ENCODE assay signal across 14 cellular contexts in genomic region chr2:233408366-233409285, GRCh38. TPM values are rescaled to one million over a fixed set of nuclear protein-coding genes. Genes with fewer than 3 reads are reported as not detected.
DNase-seq lines count a peak whose midpoint lies in the region; ATAC-seq and TF ChIP-seq lines count a peak whose summit lies in the region.
"Had no signal": no experiment of that assay in that cellular context is flagged by ENCODE, and none has a peak within 500 bp of the region (broad histone marks: within the 10 kb centered on the region; RNA-seq: fewer than 3 reads in every experiment).

No MANE protein-coding gene starts in this region.

- no peak for TF ChIP-seq CTCF in esophagus muscularis mucosa (IDR thresholded peaks at IDR 0.05)
- no peak for TF ChIP-seq CTCF in foreskin fibroblast (IDR thresholded peaks at IDR 0.05; ENCODE audit: low read depth, low read length)

- peak overlapping the region; percentile 25 to 34 for H3K4me3 Mint-ChIP-seq in stimulated activated naive CD8-positive, alpha-beta T cell treated with anti-CD3 and anti-CD28 coated beads, Interleukin-15, amount 100 ng/mL, for 72 hours
- H3K4me3 Mint-ChIP-seq: dendritic cell treated with granulocyte-macrophage colony-stimulating factor and Interleukin-4, amounts not matched to agents 40 ng/mL and 50 ng/mL, for 4 days had no signal

- H3K4me1 ChIP-seq in esophagus muscularis mucosa: peaks cover 13 to 40% (median 35%) of the 10 kb centered on the region in 4 donors

- H3K27me3 ChIP-seq in esophagus muscularis mucosa: no peaks in the 10 kb centered on the region
- H3K27me3 ChIP-seq: heart left ventricle had no signal

- no peak for TF ChIP-seq POLR2A in esophagus muscularis mucosa (IDR thresholded peaks at IDR 0.05; ENCODE audit: low read depth)

- peak; percentile 57 for DNase-seq in activated CD8-positive, alpha-beta memory T cell treated with anti-CD3 and anti-CD28 coated beads for 24 hours
- no peak for DNase-seq in activated CD8-positive, alpha-beta memory T cell treated with anti-CD3 and anti-CD28 coated beads, Interleukin-2, amount 50 U/mL, for 48 hours
- DNase-seq in NCI-H2196 (lab: John Stamatoyannopoulos, UW; ENCODE audit: unreplicated experiment) (peak; percentile 51), esophagus muscularis mucosa (ENCODE audit: extremely low spot score) (no peak), NCI-H1694 treated with DMSO at 0.1 percent for 48 hours (lab: John Stamatoyannopoulos, UW) (no peak), foreskin fibroblast (no peak)
- no peak for DNase-seq in stimulated activated naive CD8-positive, alpha-beta T cell treated with anti-CD3 and anti-CD28 coated beads, Interleukin-15, amount 100 ng/mL, for 72 hours
- DNase-seq: heart left ventricle; NCI-H1048; stimulated activated CD4-positive, alpha-beta T cell treated with anti-CD3 and anti-CD28 coated beads, Interleukin-1b, Interleukin-23, amount 100 ng/mL, for 48 hours had no signal

- peak overlapping the region; percentile 36 to 68 (median 51) for H3K27ac ChIP-seq in esophagus muscularis mucosa (replicated peaks in 1 of 4)
- H3K27ac ChIP-seq: C4-2B, SK-N-MC had no signal

- H3K9me3 ChIP-seq in esophagus muscularis mucosa: peaks cover 0 to 5% (median 0%) of the 10 kb centered on the region in 4 donors

- H3K27me3 Mint-ChIP-seq in stimulated activated naive CD8-positive, alpha-beta T cell treated with anti-CD3 and anti-CD28 coated beads, Interleukin-15, amount 100 ng/mL, for 72 hours: no peaks in the 10 kb centered on the region
- H3K27me3 Mint-ChIP-seq: dendritic cell treated with granulocyte-macrophage colony-stimulating factor and Interleukin-4, amounts not matched to agents 40 ng/mL and 50 ng/mL, for 4 days had no signal

- WGBS in esophagus muscularis mucosa: 74% methylated on average over 9 of the region's 9 CpGs

- H3K9me3 Mint-ChIP-seq in stimulated activated naive CD8-positive, alpha-beta T cell treated with anti-CD3 and anti-CD28 coated beads, Interleukin-15, amount 100 ng/mL, for 72 hours: peaks cover 15 to 30% of the 10 kb centered on the region in 2 donors

- peak; percentile 13 for ATAC-seq in stimulated activated naive CD8-positive, alpha-beta T cell treated with anti-CD3 and anti-CD28 coated beads, Interleukin-15, amount 100 ng/mL, for 72 hours
- no peak for ATAC-seq in GM19467 (IDR thresholded peaks at IDR 0.05; ENCODE audit: unreplicated experiment)

- H3K4me3 ChIP-seq in esophagus muscularis mucosa: no peak overlapping the region
- no peak overlapping the region for H3K4me3 ChIP-seq in foreskin fibroblast (ENCODE audit: low read depth in 1 of 2, low read length in 2 of 2)
- H3K4me3 ChIP-seq: heart left ventricle, SK-N-MC had no signal

- TF ChIP-seq EP300 in esophagus muscularis mucosa (IDR thresholded peaks at IDR 0.05): no peak

- intact Hi-C loops in esophagus muscularis mucosa (cut with DNase I): loop anchor here (5.0 kb wide), 1 partner anchor 34 kb away; no protein-coding TSS in a partner anchor

- peaks cover 0 to 5% (median 0%) of the 10 kb centered on the region in 4 donors for H3K36me3 ChIP-seq in esophagus muscularis mucosa

- no peak overlapping the region for H3K27ac Mint-ChIP-seq in stimulated activated naive CD8-positive, alpha-beta T cell treated with anti-CD3 and anti-CD28 coated beads, Interleukin-15, amount 100 ng/mL, for 72 hours
- H3K27ac Mint-ChIP-seq: dendritic cell treated with granulocyte-macrophage colony-stimulating factor and Interleukin-4, amounts not matched to agents 40 ng/mL and 50 ng/mL, for 4 days had no signal

- peaks cover 68% of the 10 kb centered on the region for H3K4me1 Mint-ChIP-seq in stimulated activated naive CD8-positive, alpha-beta T cell treated with anti-CD3 and anti-CD28 coated beads, Interleukin-15, amount 100 ng/mL, for 72 hours

RNA-seq across cellular contexts. Expression of gene DGKD, which starts 54.3 kb away (rescaled TPM):
- 10 to 100 TPM; 11.6 to 16.1 (median 13.3) TPM for total RNA-seq in esophagus muscularis mucosa

Comparison
In these comparisons a context has a peak if more than half of its experiments do, and no peak if none do; other contexts are left out.
1. DNase-seq: peak in activated CD8-positive, alpha-beta memory T cell treated with anti-CD3 and anti-CD28 coated beads for 24 hours (single experiment) and NCI-H2196 (single experiment); none in activated CD8-positive, alpha-beta memory T cell treated with anti-CD3 and anti-CD28 coated beads, Interleukin-2, amount 50 U/mL, for 48 hours (single experiment), esophagus muscularis mucosa (single experiment), stimulated activated naive CD8-positive, alpha-beta T cell treated with anti-CD3 and anti-CD28 coated beads, Interleukin-15, amount 100 ng/mL, for 72 hours (0 of 2), NCI-H1694 treated with DMSO at 0.1 percent for 48 hours (single experiment) and foreskin fibroblast (0 of 2).